12 cellular contexts compared by ENCODE assay signal in genomic region chr12:94714378-94714777, GRCh38.
DNase-seq lines count a peak whose midpoint lies in the region; ATAC-seq and TF ChIP-seq lines count a peak whose summit lies in the region.
"Had no signal": no experiment of that assay in that cellular context is flagged by ENCODE, and none has a peak within 500 bp of the region (broad histone marks: within the 10 kb centered on the region; RNA-seq: fewer than 3 reads in every experiment).

No MANE protein-coding gene starts in this region.

- intact Hi-C loops in sciatic nerve (cut with DNase I) = no loop called here

- CTCF ChIA-PET in activated CD8-positive, alpha-beta T cell treated with anti-CD3 and anti-CD28 coated beads, Interleukin-2, amount 10 ng/mL, durations not matched to agents 7 days and 5 days (lab: Charles Lee) = interaction anchor here (1.5 kb wide), 1 partner anchor 134 kb away, joined by 3 read pairs; no protein-coding TSS in a partner anchor

- H3K4me3 Mint-ChIP-seq in progenitor cell of endocrine pancreas (ENCODE audit: low read depth) = no peak overlapping the region
- no peak overlapping the region for H3K4me3 Mint-ChIP-seq in activated CD8-positive, alpha-beta T cell treated with anti-CD3 and anti-CD28 coated beads, Interleukin-2, amount 10 ng/mL, durations not matched to agents 7 days and 5 days
- H3K4me3 Mint-ChIP-seq: neural crest cell had no signal

- no peaks in the 10 kb centered on the region for H3K9me3 Mint-ChIP-seq in progenitor cell of endocrine pancreas (ENCODE audit: low read depth)
- no peaks in the 10 kb centered on the region for H3K9me3 Mint-ChIP-seq in activated CD8-positive, alpha-beta T cell treated with anti-CD3 and anti-CD28 coated beads, Interleukin-2, amount 10 ng/mL, durations not matched to agents 7 days and 5 days (ENCODE audit: insufficient read depth)
- H3K9me3 Mint-ChIP-seq: neural crest cell had no signal

- TF ChIP-seq POLR2A in GM18505 (IDR thresholded peaks at IDR 0.05; ENCODE audit: borderline replicate concordance, extremely low read depth, insufficient read depth, insufficient read length) = no peak

- peaks cover 3% of the 10 kb centered on the region for H3K4me1 Mint-ChIP-seq in progenitor cell of endocrine pancreas (ENCODE audit: low read depth)
- no peaks in the 10 kb centered on the region for H3K4me1 Mint-ChIP-seq in activated CD8-positive, alpha-beta T cell treated with anti-CD3 and anti-CD28 coated beads, Interleukin-2, amount 10 ng/mL, durations not matched to agents 7 days and 5 days (ENCODE audit: low read depth)

- no peak for TF ChIP-seq CTCF in progenitor cell of endocrine pancreas (IDR thresholded peaks at IDR 0.05; ENCODE audit: unreplicated experiment)

- ATAC-seq in sciatic nerve = peak; percentile 50
- no peak for ATAC-seq in GM18505 (IDR thresholded peaks at IDR 0.05; ENCODE audit: unreplicated experiment)
- no peak for ATAC-seq in HG02938 (IDR thresholded peaks at IDR 0.05; ENCODE audit: unreplicated experiment)
- no peak for ATAC-seq in activated CD8-positive, alpha-beta T cell treated with anti-CD3 and anti-CD28 coated beads, Interleukin-2, amount 10 ng/mL, durations not matched to agents 7 days and 5 days

- peaks cover 2% of the 10 kb centered on the region for H3K27me3 Mint-ChIP-seq in progenitor cell of endocrine pancreas
- peaks cover 4% of the 10 kb centered on the region for H3K27me3 Mint-ChIP-seq in activated CD8-positive, alpha-beta T cell treated with anti-CD3 and anti-CD28 coated beads, Interleukin-2, amount 10 ng/mL, durations not matched to agents 7 days and 5 days (ENCODE audit: low read depth)

- POLR2A ChIA-PET in activated CD8-positive, alpha-beta T cell treated with anti-CD3 and anti-CD28 coated beads, Interleukin-2, amount 10 ng/mL, durations not matched to agents 7 days and 5 days (lab: Charles Lee) = interaction anchor here (0.6 kb wide), 1 partner anchor 11 kb away, joined by 4 read pairs; no protein-coding TSS in a partner anchor

- H3K27ac Mint-ChIP-seq in progenitor cell of endocrine pancreas = no peak overlapping the region
- H3K27ac Mint-ChIP-seq in activated CD8-positive, alpha-beta T cell treated with anti-CD3 and anti-CD28 coated beads, Interleukin-2, amount 10 ng/mL, durations not matched to agents 7 days and 5 days = no peak overlapping the region

- DNase-seq in HCEC 1CT = peak; percentile 92
- DNase-seq in fibroblast of peridontal ligament (ENCODE audit: extremely low read depth) = peak; percentile 68
- DNase-seq in sciatic nerve (ENCODE audit: low spot score) = no peak
- DNase-seq in progenitor cell of endocrine pancreas (ENCODE audit: low spot score, unreplicated experiment) = no peak
- no peak for DNase-seq in activated CD8-positive, alpha-beta T cell treated with anti-CD3 and anti-CD28 coated beads, Interleukin-2, amount 10 ng/mL, durations not matched to agents 7 days and 5 days
- DNase-seq: activated naive CD4-positive, alpha-beta T cell treated with anti-CD3 and anti-CD28 coated beads, Interleukin-2, amount 50 U/mL, for 16 hours; effector memory CD4-positive, alpha-beta T cell; NCI-H2029 treated with DMSO at 0.1 percent for 48 hours had no signal

- no peaks in the 10 kb centered on the region for H3K36me3 Mint-ChIP-seq in progenitor cell of endocrine pancreas (ENCODE audit: insufficient read depth)
- H3K36me3 Mint-ChIP-seq in activated CD8-positive, alpha-beta T cell treated with anti-CD3 and anti-CD28 coated beads, Interleukin-2, amount 10 ng/mL, durations not matched to agents 7 days and 5 days (ENCODE audit: low read depth) = no peaks in the 10 kb centered on the region

TF ChIP-seq in PFSK-1, 5 proteins besides CTCF, POLR2A, EP300 and RAD21:
- peak; percentile 36; the same call in 1 of the 2 replicates for TF ChIP-seq SIN3A (IDR thresholded peaks at IDR 0.05; ENCODE audit: borderline replicate concordance, insufficient read depth, low read length)
- TF ChIP-seq REST (IDR thresholded peaks at IDR 0.05; ENCODE audit: insufficient read depth in 1 of 2, low read depth in 2 of 2, low read length in 2 of 2) = no peak

Comparison
In these comparisons a context has a peak if more than half of its experiments do, and no peak if none do; other contexts are left out.
1. DNase-seq: peak in HCEC 1CT (single experiment) and fibroblast of peridontal ligament (single experiment); none in sciatic nerve (single experiment), progenitor cell of endocrine pancreas (single experiment) and activated CD8-positive, alpha-beta T cell treated with anti-CD3 and anti-CD28 coated beads, Interleukin-2, amount 10 ng/mL, durations not matched to agents 7 days and 5 days (single experiment).